ENCODE assay signal across 8 cellular contexts in the genomic region with DNA sequence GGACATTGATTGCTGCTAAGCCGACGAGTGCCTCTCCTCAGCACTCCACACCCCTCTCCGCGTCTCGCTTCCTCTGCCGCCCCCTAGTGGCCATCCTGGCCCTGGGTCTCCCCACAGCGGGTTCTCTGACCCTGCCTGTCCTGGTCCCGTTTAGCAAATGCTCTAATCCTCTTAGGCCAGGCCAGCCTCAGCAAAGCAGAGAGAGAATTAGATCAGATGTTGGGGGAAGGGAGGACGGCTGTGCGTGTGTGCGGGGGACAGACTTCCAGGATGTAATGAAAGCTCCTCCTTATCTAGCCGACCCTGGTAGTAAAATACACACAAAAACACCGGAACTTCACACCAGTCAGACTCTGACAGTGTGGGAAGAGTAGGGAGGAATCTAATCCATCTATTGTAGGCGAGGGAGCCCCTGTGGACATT. TPM values are rescaled to one million over a fixed set of nuclear protein-coding genes. Genes with fewer than 3 reads are reported as not detected.
DNase-seq lines count a peak whose midpoint lies in the region; ATAC-seq and TF ChIP-seq lines count a peak whose summit lies in the region.

No MANE protein-coding gene starts in this region.

- ATAC-seq in right cardiac atrium (peak; percentile 93 to 94), GM19324 (IDR thresholded peaks at IDR 0.05; ENCODE audit: low FRiP score, unreplicated experiment) (no peak), GM21717 (IDR thresholded peaks at IDR 0.05; ENCODE audit: unreplicated experiment) (no peak)

- DNase-seq in GM06990 (ENCODE audit: extremely low read depth, insufficient read length) (peak; percentile 51), NCI-H1105 (lab: John Stamatoyannopoulos, UW) (peak; percentile 73), T-helper 9 cell (peak; percentile 86), amygdala (lab: John Stamatoyannopoulos, UW) (peak in 52 of 56 donors; percentile 8 to 85 (median 54)), right cardiac atrium (peak; percentile 87 to 94 (median 93)), retinal pigment epithelial cell (ENCODE audit: low read depth) (peak; percentile 80)

- H3K27ac ChIP-seq in right cardiac atrium (ENCODE audit: low read length), result no peak overlapping the region

- no peaks in the 10 kb centered on the region for H3K4me1 ChIP-seq in right cardiac atrium (ENCODE audit: control insufficient read depth, insufficient read depth, low read length)

- H3K27me3 ChIP-seq in GM06990 (replicated peaks; ENCODE audit: control insufficient read depth, insufficient read depth, low read length) (no peaks in the 10 kb centered on the region), right cardiac atrium (ENCODE audit: control insufficient read depth, insufficient read depth) (no peaks in the 10 kb centered on the region)

- peak; percentile 98 for TF ChIP-seq CTCF in GM06990 (IDR thresholded peaks at IDR 0.05; ENCODE audit: insufficient read depth, low read length, poor library complexity, severe bottlenecking)
- TF ChIP-seq CTCF in retinal pigment epithelial cell (conservative IDR thresholded peaks at IDR 0.05; ENCODE audit: low read depth, low read length), result peak; percentile 99

- H3K36me3 ChIP-seq in GM06990 (ENCODE audit: control insufficient read depth, insufficient read depth, low read length), result no peaks in the 10 kb centered on the region

- no peaks in the 10 kb centered on the region for H3K9me3 ChIP-seq in right cardiac atrium (ENCODE audit: control insufficient read depth, low read length)

- intact Hi-C loops in right cardiac atrium (cut with DNase I), result loop anchor here in 1 of 4 donors (10.0 kb wide), 1 partner anchor 69 kb away; no protein-coding TSS in a partner anchor

- WGBS in right cardiac atrium, result 15% methylated on average over 14 of the region's 14 CpGs

- H3K4me3 ChIP-seq in GM06990 (replicated peaks; ENCODE audit: low read depth, low read length) (no peak overlapping the region), right cardiac atrium (ENCODE audit: low read length) (no peak overlapping the region), retinal pigment epithelial cell (ENCODE audit: low read length) (no peak overlapping the region)

RNA-seq across cellular contexts. Expression of a gene that starts 4.5 kb away (rescaled TPM):
- total RNA-seq in right cardiac atrium, result not detected
- not detected for polyA plus RNA-seq in right cardiac atrium

RNA-seq across cellular contexts. Expression of a gene that starts 22.6 kb away (rescaled TPM):
- not detected for total RNA-seq in right cardiac atrium
- not detected for polyA plus RNA-seq in right cardiac atrium

RNA-seq across cellular contexts. Expression of a gene that starts 41.8 kb away (rescaled TPM):
- total RNA-seq in right cardiac atrium, result not detected
- polyA plus RNA-seq in right cardiac atrium, result not detected

RNA-seq across cellular contexts. Expression of a gene that starts 59.2 kb away (rescaled TPM):
- not detected for total RNA-seq in right cardiac atrium
- polyA plus RNA-seq in right cardiac atrium, result not detected

Comparison
In these comparisons a context has a peak if more than half of its experiments do, and no peak if none do; other contexts are left out.
1. ATAC-seq: peak in right cardiac atrium (2 of 2); none in GM19324 (single experiment) and GM21717 (single experiment).
2. Peak in every context shown above with its lines, with median percentiles within 50 percentile points of each other: DNase-seq.